1 cellular context compared by ENCODE assay signal in genomic region chr22:20328569-20328930, GRCh38.
TF ChIP-seq lines count a peak whose summit lies in the region.
"Not testable (repeated sequence)": the region's sequence is repeated elsewhere in the genome, so short reads cannot be mapped to it uniquely, and the experiment has no call there.

No MANE protein-coding gene starts in this region.

TF ChIP-seq in K562, 482 proteins besides CTCF, POLR2A, EP300 and RAD21:
- TF ChIP-seq BMI1 (IDR thresholded peaks at IDR 0.05; ENCODE audit: low read length) (peak; percentile 58; the same call in 1 of the 2 replicates), TEAD4 (CRISPR knock-in tag; IDR thresholded peaks at IDR 0.05; ENCODE audit: borderline replicate concordance) (0 out of 2 replicates have a peak, but pooled peaks have one; percentile 21), CREB3L1 (IDR thresholded peaks at IDR 0.05; ENCODE audit: borderline replicate concordance, low read depth) (0 out of 2 replicates have a peak, but pooled peaks have one; percentile 5), FOXA3 (CRISPR knock-in tag; conservative IDR thresholded peaks at IDR 0.05 in 1 of 2, IDR thresholded peaks at IDR 0.05 in 1 of 2) (0 out of 4 replicates have a peak, but pooled peaks of 1 of the 2 experiments have one; percentile 24), L3MBTL2 (IDR thresholded peaks at IDR 0.05) (0 out of 2 replicates have a peak, but pooled peaks have one; percentile 1), TEAD1 (CRISPR knock-in tag; IDR thresholded peaks at IDR 0.05) (0 out of 4 replicates have a peak, but pooled peaks of 1 of the 2 experiments have one; percentile 33), FOXJ2 (tag; IDR thresholded peaks at IDR 0.05) (peak; percentile 87)
- TF ChIP-seq TEAD4 (IDR thresholded peaks at IDR 0.05; ENCODE audit: low read length): not testable (repeated sequence)
